In genomic region chr10:88390041-88390440, GRCh38 we compare ENCODE assay signal across 12 cellular contexts.
DNase-seq lines count a peak whose midpoint lies in the region; ATAC-seq, FAIRE-seq and TF ChIP-seq lines count a peak whose summit lies in the region.
"Had no signal": no experiment of that assay in that cellular context is flagged by ENCODE, and none has a peak within 500 bp of the region (broad histone marks: within the 10 kb centered on the region; RNA-seq: fewer than 3 reads in every experiment).

No MANE protein-coding gene starts in this region.

- peak overlapping the region; percentile 16; the same call in 1 of the 2 replicates for H3K4me2 ChIP-seq in MM.1S (ENCODE audit: low read depth, low read length)

- H2AFZ ChIP-seq in MM.1S (ENCODE audit: low read length) = no peak overlapping the region

- intact Hi-C loops in uterus (cut with DNase I; ENCODE audit: low total_unique reads) = no loop called here

- no peaks in the 10 kb centered on the region for H3K9me3 ChIP-seq in MM.1S (replicated peaks; ENCODE audit: insufficient read depth, low read length)
- peaks cover 0 to 2% of the 10 kb centered on the region in 2 donors for H3K9me3 ChIP-seq in uterus

- H4K20me1 ChIP-seq in MM.1S (ENCODE audit: insufficient read depth, low read length) = no peaks in the 10 kb centered on the region

- H3K36me3 ChIP-seq in MM.1S (replicated peaks; ENCODE audit: insufficient read depth, low read length) = no peaks in the 10 kb centered on the region
- H3K36me3 ChIP-seq in uterus = no peaks in the 10 kb centered on the region

- TF ChIP-seq CTCF in MM.1S (IDR thresholded peaks at IDR 0.05; ENCODE audit: low read length) = no peak
- TF ChIP-seq CTCF in uterus (IDR thresholded peaks at IDR 0.05) = no peak

- no peak overlapping the region for H3K9ac ChIP-seq in MM.1S (ENCODE audit: low read length)

- peaks cover 68% of the 10 kb centered on the region for H3K4me1 ChIP-seq in MM.1S (ENCODE audit: low read length)
- H3K4me1 ChIP-seq in uterus = peaks cover 4 to 11% of the 10 kb centered on the region in 2 donors

- H3K4me3 ChIP-seq in MM.1S (ENCODE audit: low read length) (no peak overlapping the region), uterus (no peak overlapping the region)

- peak; percentile 73 for FAIRE-seq in GM18507 (lab: Jason Lieb, UNC)

- no peak for DNase-seq in GM18507 (ENCODE audit: extremely low spot score, insufficient read length, low read depth)
- no peak for DNase-seq in MM.1S
- peak; percentile 72 for DNase-seq in cerebellar cortex (ENCODE audit: low spot score)
- DNase-seq in uterus = no peak
- no peak for DNase-seq in activated gamma-delta T cell treated with Interleukin-2 at 50 U/mL for 16 hours
- DNase-seq in NCI-H2227 (lab: John Stamatoyannopoulos, UW; ENCODE audit: unreplicated experiment) = no peak
- DNase-seq: DMS153, NCI-H2029 treated with DMSO at 0.1 percent for 48 hours had no signal

- H3K27ac ChIP-seq in MM.1S (ENCODE audit: low read length) (no peak overlapping the region), uterus (peak overlapping the region; percentile 12 to 70)
- H3K27ac ChIP-seq: C4-2B had no signal

- H3K9me2 ChIP-seq in MM.1S (replicated peaks; ENCODE audit: insufficient read depth, low read length) = no peaks in the 10 kb centered on the region

- H3K79me2 ChIP-seq in MM.1S (ENCODE audit: low read length) = no peaks in the 10 kb centered on the region

- H3K27me3 ChIP-seq in MM.1S (replicated peaks; ENCODE audit: insufficient read depth, low read length) (no peaks in the 10 kb centered on the region), uterus (no peaks in the 10 kb centered on the region)

- peaks cover 34% of the 10 kb centered on the region for H3F3A ChIP-seq in MM.1S (ENCODE audit: insufficient read depth, low read length)

- ATAC-seq in SK-N-SH treated with all-trans-retinoic acid at 6 μM for 48 hours = no peak
- ATAC-seq: HepG2, T-cell had no signal

- TF ChIP-seq POLR2A in uterus (IDR thresholded peaks at IDR 0.05) = no peak

TF ChIP-seq in SK-N-SH treated with all-trans-retinoic acid at 6 μM for 48 hours, 23 proteins besides CTCF, POLR2A, EP300 and RAD21:
- TF ChIP-seq TOX (CRISPR knock-in tag; IDR thresholded peaks at IDR 0.05; ENCODE audit: borderline replicate concordance) (no peak), CSDC2 (CRISPR knock-in tag; IDR thresholded peaks at IDR 0.05) (no peak), ISL1 (CRISPR knock-in tag; IDR thresholded peaks at IDR 0.05) (no peak), ZNF8 (CRISPR knock-in tag; IDR thresholded peaks at IDR 0.05) (no peak)
